ENCODE assay signal across 20 cellular contexts in the genomic region with DNA sequence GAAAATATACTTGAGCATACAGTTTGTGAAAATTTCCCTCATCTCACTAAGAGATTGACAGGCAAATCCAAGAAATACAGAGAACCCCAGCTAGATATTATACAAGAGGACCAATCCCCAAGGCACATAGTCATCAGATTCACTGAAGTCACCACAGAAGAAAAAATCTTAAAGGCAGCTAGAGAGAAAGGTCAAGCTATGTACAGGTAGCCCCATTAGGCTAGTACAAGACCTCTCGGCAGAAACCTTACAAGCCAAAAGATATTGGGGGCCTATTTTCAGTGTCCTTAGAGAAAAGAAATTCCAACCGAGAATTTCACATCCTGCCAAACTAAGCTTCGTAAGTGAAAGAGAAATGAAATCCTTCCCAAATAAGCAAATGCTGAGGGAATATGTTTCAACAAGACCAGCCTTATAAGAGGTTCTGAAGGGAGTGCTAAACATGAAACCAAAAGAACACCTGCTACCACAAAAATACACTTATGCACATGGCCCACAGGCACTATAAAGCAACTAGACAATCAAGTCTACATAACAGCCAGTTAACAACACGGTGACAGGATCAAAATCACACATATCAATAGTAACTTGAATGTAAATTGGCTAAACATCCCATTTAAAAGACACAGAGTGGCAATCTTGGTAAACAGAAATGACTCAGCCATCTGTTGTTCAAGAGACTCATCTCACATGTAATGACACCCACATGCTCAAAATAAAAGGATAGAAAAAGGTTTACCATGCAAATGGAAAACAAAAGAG.
A peak's percentile ranks its signal among the peaks of the same experiment; 100 is the strongest.
DNase-seq lines count a peak whose midpoint lies in the region; ATAC-seq, FAIRE-seq and TF ChIP-seq lines count a peak whose summit lies in the region.
"Had no signal": no experiment of that assay in that cellular context is flagged by ENCODE, and none has a peak within 500 bp of the region (broad histone marks: within the 10 kb centered on the region; RNA-seq: fewer than 3 reads in every experiment).

No MANE protein-coding gene starts in this region.

- POLR2A ChIA-PET in GM12878 (lab: Charles Lee) = no interaction called here

- no peaks in the 10 kb centered on the region for H3K4me1 Mint-ChIP-seq in immature natural killer cell
- H3K4me1 Mint-ChIP-seq: activated CD4-positive, alpha-beta T cell treated with anti-CD3 and anti-CD28 coated beads, Interleukin-2, amount 10 ng/mL, durations not matched to agents 24 days and 14 days; activated naive CD8-positive, alpha-beta T cell treated with anti-CD3 and anti-CD28 coated beads, Interleukin-2, amount 50 U/mL, for 24 hours; endodermal cell had no signal

- H3K4me2 ChIP-seq in GM12878 (ENCODE audit: control insufficient read depth, insufficient read depth) = no peak overlapping the region
- H3K4me2 ChIP-seq: BLaER1 treated with 17β-estradiol and CSF1 and Interleukin-3, amounts not matched to agents 10 nM and 100 nM had no signal

- no peak overlapping the region for H3K4me3 ChIP-seq in GM12878
- no peak overlapping the region for H3K4me3 ChIP-seq in upper lobe of left lung
- H3K4me3 ChIP-seq in colonic mucosa = no peak overlapping the region
- H3K4me3 ChIP-seq: BLaER1 treated with 17β-estradiol and CSF1 and Interleukin-3, amounts not matched to agents 10 nM and 100 nM; right lobe of liver had no signal

- DNase-seq in NCI-H1694 treated with DMSO at 0.1 percent for 48 hours (lab: John Stamatoyannopoulos, UW) (peak; percentile 38), GM12878 (ENCODE audit: low read depth, low spot score) (no peak), upper lobe of left lung (no peak), immature natural killer cell (no peak), colonic mucosa (no peak)
- DNase-seq: activated CD4-positive, alpha-beta T cell treated with anti-CD3 and anti-CD28 coated beads, Interleukin-2, amount 10 ng/mL, durations not matched to agents 24 days and 14 days; activated naive CD8-positive, alpha-beta T cell treated with anti-CD3 and anti-CD28 coated beads, Interleukin-2, amount 50 U/mL, for 24 hours; activated T-cell treated with anti-CD3 and anti-CD28 coated beads, Interleukin-2, amount 50 U/mL, for 1 hour; EL; endodermal cell; foreskin fibroblast; HCEC 1CT; mammary epithelial cell; right lobe of liver; SIG-M5; stimulated activated CD4-positive, alpha-beta T cell treated with anti-CD3 and anti-CD28 coated beads, Interleukin-2, amount 100 ng/mL, for 48 hours had no signal

- no peak overlapping the region for H3K27ac Mint-ChIP-seq in immature natural killer cell
- H3K27ac Mint-ChIP-seq: activated CD4-positive, alpha-beta T cell treated with anti-CD3 and anti-CD28 coated beads, Interleukin-2, amount 10 ng/mL, durations not matched to agents 24 days and 14 days; activated naive CD8-positive, alpha-beta T cell treated with anti-CD3 and anti-CD28 coated beads, Interleukin-2, amount 50 U/mL, for 24 hours; endodermal cell had no signal

- ATAC-seq in GM18873 (IDR thresholded peaks at IDR 0.05; ENCODE audit: low FRiP score, unreplicated experiment) = peak; percentile 36
- ATAC-seq in HG02798 (IDR thresholded peaks at IDR 0.05; ENCODE audit: poor library complexity, unreplicated experiment) = peak; percentile 63
- peak; percentile 87 for ATAC-seq in GM12878
- ATAC-seq in upper lobe of left lung (ENCODE audit: low FRiP score in 2 of 2) = no peak
- ATAC-seq in GM19467 (IDR thresholded peaks at IDR 0.05; ENCODE audit: unreplicated experiment) = no peak
- ATAC-seq: activated naive CD8-positive, alpha-beta T cell treated with anti-CD3 and anti-CD28 coated beads, Interleukin-2, amount 50 U/mL, for 24 hours; right lobe of liver had no signal

- H3K36me3 Mint-ChIP-seq in immature natural killer cell = no peaks in the 10 kb centered on the region

- H3K36me3 ChIP-seq in GM12878 (ENCODE audit: control insufficient read depth in 2 of 2, insufficient read depth in 2 of 2, low read length in 1 of 2) (no peaks in the 10 kb centered on the region), upper lobe of left lung (no peaks in the 10 kb centered on the region), colonic mucosa (no peaks in the 10 kb centered on the region)
- H3K36me3 ChIP-seq: BLaER1 treated with 17β-estradiol and CSF1 and Interleukin-3, amounts not matched to agents 10 nM and 100 nM; right lobe of liver had no signal

- 23% methylated on average over 4 of the region's 4 CpGs for WGBS in GM12878 (ENCODE audit: insufficient coverage, insufficient replicate concordance, low lambda C conversion rate, missing lambda C conversion rate)
- WGBS in upper lobe of left lung, 2 donors = 76 to 80% methylated on average over 4 of the region's 4 CpGs

- no peak overlapping the region for H3K9ac ChIP-seq in GM12878 (ENCODE audit: control insufficient read depth, insufficient read depth, low read length)
- H3K9ac ChIP-seq in colonic mucosa (ENCODE audit: low read depth in 2 of 2, low read length in 2 of 2) = no peak overlapping the region
- H3K9ac ChIP-seq: BLaER1 treated with 17β-estradiol and CSF1 and Interleukin-3, amounts not matched to agents 10 nM and 100 nM had no signal

- in situ Hi-C loops in GM12878 (cut with MboI) = no loop called here

- no peaks in the 10 kb centered on the region for H3K27me3 ChIP-seq in GM12878 (replicated peaks in 1 of 2; ENCODE audit: control insufficient read depth in 2 of 2, insufficient read depth in 2 of 2, low read length in 1 of 2)
- no peaks in the 10 kb centered on the region for H3K27me3 ChIP-seq in upper lobe of left lung
- H3K27me3 ChIP-seq in colonic mucosa = no peaks in the 10 kb centered on the region
- H3K27me3 ChIP-seq: BLaER1 treated with 17β-estradiol and CSF1 and Interleukin-3, amounts not matched to agents 10 nM and 100 nM; right lobe of liver had no signal

- H4K20me1 ChIP-seq in GM12878 (ENCODE audit: control insufficient read depth, insufficient read depth) = no peaks in the 10 kb centered on the region
- H4K20me1 ChIP-seq: BLaER1 treated with 17β-estradiol and CSF1 and Interleukin-3, amounts not matched to agents 10 nM and 100 nM had no signal

- RAD21 ChIA-PET in GM12878 (lab: Charles Lee; ENCODE audit: unreplicated experiment) = interaction anchor here (1.0 kb wide), 1 partner anchor 46 kb away, joined by 3 read pairs; no protein-coding TSS in a partner anchor

- FAIRE-seq in GM12878 (lab: Jason Lieb, UNC) = peak; percentile 56

- H3K4me1 ChIP-seq in GM12878 (ENCODE audit: control insufficient read depth, insufficient read depth, low read length) = no peaks in the 10 kb centered on the region
- H3K4me1 ChIP-seq in upper lobe of left lung = no peaks in the 10 kb centered on the region
- H3K4me1 ChIP-seq in colonic mucosa = no peaks in the 10 kb centered on the region
- H3K4me1 ChIP-seq: BLaER1 treated with 17β-estradiol and CSF1 and Interleukin-3, amounts not matched to agents 10 nM and 100 nM; right lobe of liver had no signal

- H3K9me3 Mint-ChIP-seq in immature natural killer cell = peaks cover 0 to 7% (median under 1%) of the 10 kb centered on the region in 6 donors
- H3K9me3 Mint-ChIP-seq: activated CD4-positive, alpha-beta T cell treated with anti-CD3 and anti-CD28 coated beads, Interleukin-2, amount 10 ng/mL, durations not matched to agents 24 days and 14 days had no signal

- intact Hi-C loops in GM12878 (cut with micrococcal nuclease; ENCODE audit: unreplicated experiment) (no loop called here), colonic mucosa (cut with DNase I) (no loop called here)

- no peak overlapping the region for H3K4me3 Mint-ChIP-seq in immature natural killer cell
- H3K4me3 Mint-ChIP-seq: activated CD4-positive, alpha-beta T cell treated with anti-CD3 and anti-CD28 coated beads, Interleukin-2, amount 10 ng/mL, durations not matched to agents 24 days and 14 days; activated naive CD8-positive, alpha-beta T cell treated with anti-CD3 and anti-CD28 coated beads, Interleukin-2, amount 50 U/mL, for 24 hours; endodermal cell had no signal

- no peak for TF ChIP-seq RAD21 in GM12878 (IDR thresholded peaks at IDR 0.05; ENCODE audit: insufficient read depth, low read depth, low read length)

- H2AFZ ChIP-seq in GM12878 (ENCODE audit: control insufficient read depth, low read depth, low read length) = no peak overlapping the region; the same call in 1 of the 2 replicates

- H3K27ac ChIP-seq in GM12878 (ENCODE audit: control insufficient read depth, insufficient read depth) = no peak overlapping the region
- H3K27ac ChIP-seq in upper lobe of left lung = no peak overlapping the region
- no peak overlapping the region for H3K27ac ChIP-seq in colonic mucosa
- H3K27ac ChIP-seq: BLaER1 treated with 17β-estradiol and CSF1 and Interleukin-3, amounts not matched to agents 10 nM and 100 nM; right lobe of liver had no signal

- SMC1A ChIA-PET in GM12878 (lab: Charles Lee; ENCODE audit: uncharacterized antibody, unreplicated experiment) = interaction anchor here (0.7 to 4.1 kb wide), 5 partner anchors 7 to 693 kb away, joined by 3 to 17 read pairs (median 4); no protein-coding TSS in a partner anchor

- no peaks in the 10 kb centered on the region for H3K79me2 ChIP-seq in GM12878 (ENCODE audit: control insufficient read depth, insufficient read depth, low read length)

- TF ChIP-seq CTCF in GM12878 (IDR thresholded peaks at IDR 0.05 in 2 of 3, conservative IDR thresholded peaks at IDR 0.05 in 1 of 3; ENCODE audit: control insufficient read depth in 2 of 3, extremely low read depth in 1 of 3, insufficient read depth in 1 of 3, low read depth in 3 of 3, low read length in 3 of 3) (no peak), upper lobe of left lung (IDR thresholded peaks at IDR 0.05) (no peak), colonic mucosa (IDR thresholded peaks at IDR 0.05) (no peak)

- BruUV-seq in GM12878 (replicated peaks; lab: Mats Ljungman, UMichigan) = no TSS peak

- TF ChIP-seq POLR2A in GM12878 (IDR thresholded peaks at IDR 0.05; ENCODE audit: low read depth, low read length) (no peak), upper lobe of left lung (IDR thresholded peaks at IDR 0.05) (no peak)

- no peaks in the 10 kb centered on the region for H3K9me3 ChIP-seq in GM12878 (replicated peaks; ENCODE audit: control insufficient read depth, insufficient read depth, low read length)
- no peaks in the 10 kb centered on the region for H3K9me3 ChIP-seq in upper lobe of left lung
- H3K9me3 ChIP-seq in colonic mucosa = no peaks in the 10 kb centered on the region
- H3K9me3 ChIP-seq: right lobe of liver had no signal

- H3K27me3 Mint-ChIP-seq in immature natural killer cell (ENCODE audit: low read depth in 3 of 3) = peaks cover 0 to 9% (median 1%) of the 10 kb centered on the region in 3 donors

- no peak for TF ChIP-seq EP300 in GM12878 (IDR thresholded peaks at IDR 0.05; ENCODE audit: borderline replicate concordance in 1 of 2, control insufficient read depth in 1 of 2, low read depth in 2 of 2, low read length in 2 of 2)
- TF ChIP-seq EP300 in upper lobe of left lung (IDR thresholded peaks at IDR 0.05) = no peak

- CTCF ChIA-PET in GM12878 (lab: Yijun Ruan, JAX) = interaction anchor here (1.7 to 2.0 kb wide), 3 partner anchors 10 to 32 kb away, joined by 3 to 5 read pairs (median 4); no protein-coding TSS in a partner anchor

TF ChIP-seq in GM12878, 131 proteins besides CTCF, POLR2A, EP300 and RAD21:
- TF ChIP-seq MTA2 (IDR thresholded peaks at IDR 0.05; ENCODE audit: low read depth) = peak; percentile 59; the same call in 1 of the 2 replicates
- TF ChIP-seq RUNX3 (IDR thresholded peaks at IDR 0.05; ENCODE audit: low read length) = no peak
TF ChIP-seq in GM12878: peak in this region for 1.

Comparison
In these comparisons a context has a peak if more than half of its experiments do, and no peak if none do; other contexts are left out.
1. ATAC-seq: peak in GM18873 (single experiment), HG02798 (single experiment) and GM12878 (single experiment); none in upper lobe of left lung (0 of 2) and GM19467 (single experiment).